ENCODE assay signal across 22 cellular contexts in the genomic region with DNA sequence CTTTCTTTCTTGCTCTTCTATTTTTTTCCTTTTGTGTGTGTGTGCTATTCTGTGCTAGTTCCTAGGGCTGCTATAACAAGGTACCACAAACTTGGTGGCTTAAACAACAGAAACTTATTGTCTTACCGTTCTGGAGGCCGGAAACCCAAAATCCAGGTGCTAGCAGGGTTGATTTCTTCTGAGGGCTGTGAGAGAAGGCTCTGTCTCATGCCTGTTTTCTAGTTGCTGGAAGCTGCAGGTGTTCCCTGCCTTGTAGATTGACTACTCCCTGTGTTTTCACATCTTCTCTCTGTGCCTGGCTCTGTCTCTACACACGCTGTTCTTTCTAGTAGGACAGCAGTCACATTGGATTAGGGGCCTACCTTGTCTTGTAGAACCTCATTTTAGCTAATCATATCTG.
DNase-seq lines count a peak whose midpoint lies in the region; ATAC-seq and TF ChIP-seq lines count a peak whose summit lies in the region.
"Had no signal": no experiment of that assay in that cellular context is flagged by ENCODE, and none has a peak within 500 bp of the region (broad histone marks: within the 10 kb centered on the region; RNA-seq: fewer than 3 reads in every experiment).

No MANE protein-coding gene starts in this region.

- H3K27ac ChIP-seq in MM.1S (ENCODE audit: low read length) (no peak overlapping the region), gastroesophageal sphincter (no peak overlapping the region)
- H3K27ac ChIP-seq: BLaER1 had no signal

- no peaks in the 10 kb centered on the region for H3K36me3 ChIP-seq in MM.1S (replicated peaks; ENCODE audit: insufficient read depth, low read length)
- H3K36me3 ChIP-seq in gastroesophageal sphincter = no peaks in the 10 kb centered on the region
- H3K36me3 ChIP-seq: BE2C, BLaER1 had no signal

- ATAC-seq in GM19324 (IDR thresholded peaks at IDR 0.05; ENCODE audit: low FRiP score, unreplicated experiment) (no peak), gastroesophageal sphincter (no peak)
- ATAC-seq: GM12878 had no signal

- H3K4me2 ChIP-seq in MM.1S (ENCODE audit: low read depth, low read length) = no peak overlapping the region
- H3K4me2 ChIP-seq: BLaER1 had no signal

- H3K4me3 ChIP-seq in MM.1S (ENCODE audit: low read length) (no peak overlapping the region), gastroesophageal sphincter (no peak overlapping the region)
- H3K4me3 ChIP-seq: BLaER1, GM12878 had no signal

- TF ChIP-seq POLR2A in gastroesophageal sphincter (IDR thresholded peaks at IDR 0.05) = no peak

- TF ChIP-seq CTCF in MM.1S (IDR thresholded peaks at IDR 0.05; ENCODE audit: low read length) (no peak), gastroesophageal sphincter (IDR thresholded peaks at IDR 0.05) (no peak)

- 0 out of 2 replicates have a peak, but pooled peaks cover 7% of the 10 kb centered on the region for H3F3A ChIP-seq in MM.1S (ENCODE audit: insufficient read depth, low read length)

- H3K27me3 ChIP-seq in MM.1S (replicated peaks; ENCODE audit: insufficient read depth, low read length) (no peaks in the 10 kb centered on the region), gastroesophageal sphincter (no peaks in the 10 kb centered on the region)
- H3K27me3 ChIP-seq: BE2C, BLaER1 had no signal

- no peak overlapping the region for H3K9ac ChIP-seq in MM.1S (ENCODE audit: low read length)
- H3K9ac ChIP-seq: BLaER1 had no signal

- DNase-seq in MM.1S (peak; percentile 59), RPMI8226 (peak; percentile 53)
- DNase-seq in central memory CD4-positive, alpha-beta T cell = no peak
- DNase-seq: 8988T; ACHN; BE2C; C1 segment of cervical spinal cord; CD4-positive, alpha-beta memory T cell; CD4-positive, CD25-positive, alpha-beta regulatory T cell; CD8-positive, alpha-beta memory T cell; COR-L47; DMS 273 treated with DMSO at 0.1 percent for 48 hours; DMS153; DMS53; DMS79; DND-41; EL; GDM1 had no signal

- TF ChIP-seq EP300 in gastroesophageal sphincter (IDR thresholded peaks at IDR 0.05) = no peak

- H3K9me2 ChIP-seq in MM.1S (replicated peaks; ENCODE audit: insufficient read depth, low read length) = no peaks in the 10 kb centered on the region

- H4K20me1 ChIP-seq in MM.1S (ENCODE audit: insufficient read depth, low read length) = no peaks in the 10 kb centered on the region
- H4K20me1 ChIP-seq: BLaER1 had no signal

- H3K9me3 ChIP-seq in MM.1S (replicated peaks; ENCODE audit: insufficient read depth, low read length) = no peaks in the 10 kb centered on the region; the same call in 1 of the 2 replicates
- H3K9me3 ChIP-seq in gastroesophageal sphincter = peaks cover 0 to 29% (median 0%) of the 10 kb centered on the region in 3 donors

- H3K79me2 ChIP-seq in MM.1S (ENCODE audit: low read length) = no peaks in the 10 kb centered on the region

- WGBS in gastroesophageal sphincter (ENCODE audit: low coverage in 1 of 2), 2 donors = 77% methylated on average over 3 of the region's 3 CpGs; no CpG with 5 or more reads in 1 of the 2 donors

- H3K4me1 ChIP-seq in MM.1S (ENCODE audit: low read length) (peaks cover 7% of the 10 kb centered on the region; the same call in 1 of the 2 replicates), gastroesophageal sphincter (no peaks in the 10 kb centered on the region)
- H3K4me1 ChIP-seq: BE2C, BLaER1 had no signal

- no peak overlapping the region for H2AFZ ChIP-seq in MM.1S (ENCODE audit: low read length)
